Comparison of ENCODE assay signal across 24 cellular contexts in genomic region chr12:54868690-54869089, GRCh38.
DNase-seq lines count a peak whose midpoint lies in the region; ATAC-seq lines count a peak whose summit lies in the region.
"Had no signal": no experiment of that assay in that cellular context is flagged by ENCODE, and none has a peak within 500 bp of the region (broad histone marks: within the 10 kb centered on the region; RNA-seq: fewer than 3 reads in every experiment).

No MANE protein-coding gene starts in this region.

- H3K36me3 Mint-ChIP-seq in stimulated activated effector memory CD8-positive, alpha-beta T cell treated with anti-CD3 and anti-CD28 coated beads, Interleukin-12 subunit alpha, Interleukin-12 subunit beta, amount 100 ng/mL, for 72 hours: no peaks in the 10 kb centered on the region
- H3K36me3 Mint-ChIP-seq: CD14-positive monocyte; CD4-positive, alpha-beta memory T cell; CD4-positive, CD25-positive, alpha-beta regulatory T cell; CD8-positive, alpha-beta memory T cell; CD8-positive, alpha-beta T cell had no signal

- H3K4me1 Mint-ChIP-seq in stimulated activated effector memory CD8-positive, alpha-beta T cell treated with anti-CD3 and anti-CD28 coated beads, Interleukin-12 subunit alpha, Interleukin-12 subunit beta, amount 100 ng/mL, for 72 hours: peaks cover 7% of the 10 kb centered on the region
- H3K4me1 Mint-ChIP-seq: B cell; CD14-positive monocyte; CD4-positive, alpha-beta memory T cell; CD8-positive, alpha-beta memory T cell had no signal

- no peak for DNase-seq in stimulated activated effector memory CD8-positive, alpha-beta T cell treated with anti-CD3 and anti-CD28 coated beads, Interleukin-12 subunit alpha, Interleukin-12 subunit beta, amount 100 ng/mL, for 72 hours (ENCODE audit: low spot score in 2 of 2)
- no peak for DNase-seq in stimulated activated CD4-positive, alpha-beta T cell treated with anti-CD3 and anti-CD28 coated beads, Interleukin-4, amount 100 ng/mL, for 24 hours
- DNase-seq: 8988T; ACHN; AML-193; BE2C; C1 segment of cervical spinal cord; Caco-2; Calu3; CD4-positive, alpha-beta memory T cell; CD4-positive, alpha-beta T cell; CD4-positive, CD25-positive, alpha-beta regulatory T cell; CD8-positive, alpha-beta memory T cell; CD8-positive, alpha-beta T cell; COR-L47; DMS 273 treated with DMSO at 0.1 percent for 48 hours; DMS153; DMS79; DMS79 treated with DMSO at 0.1 percent for 48 hours; DND-41; EL had no signal

- H3K4me3 Mint-ChIP-seq in stimulated activated effector memory CD8-positive, alpha-beta T cell treated with anti-CD3 and anti-CD28 coated beads, Interleukin-12 subunit alpha, Interleukin-12 subunit beta, amount 100 ng/mL, for 72 hours: no peak overlapping the region
- H3K4me3 Mint-ChIP-seq: B cell; CD14-positive monocyte; CD4-positive, alpha-beta memory T cell; CD4-positive, alpha-beta T cell; CD4-positive, CD25-positive, alpha-beta regulatory T cell; CD8-positive, alpha-beta memory T cell; CD8-positive, alpha-beta T cell had no signal

- no peaks in the 10 kb centered on the region for H3K9me3 Mint-ChIP-seq in stimulated activated effector memory CD8-positive, alpha-beta T cell treated with anti-CD3 and anti-CD28 coated beads, Interleukin-12 subunit alpha, Interleukin-12 subunit beta, amount 100 ng/mL, for 72 hours
- H3K9me3 Mint-ChIP-seq: CD4-positive, alpha-beta memory T cell; CD4-positive, alpha-beta T cell; CD4-positive, CD25-positive, alpha-beta regulatory T cell; CD8-positive, alpha-beta T cell had no signal

- no peak overlapping the region for H3K27ac Mint-ChIP-seq in stimulated activated effector memory CD8-positive, alpha-beta T cell treated with anti-CD3 and anti-CD28 coated beads, Interleukin-12 subunit alpha, Interleukin-12 subunit beta, amount 100 ng/mL, for 72 hours
- H3K27ac Mint-ChIP-seq: B cell; CD4-positive, alpha-beta T cell; CD4-positive, CD25-positive, alpha-beta regulatory T cell; CD8-positive, alpha-beta memory T cell; CD8-positive, alpha-beta T cell had no signal

- ATAC-seq in stimulated activated effector memory CD8-positive, alpha-beta T cell treated with anti-CD3 and anti-CD28 coated beads, Interleukin-12 subunit alpha, Interleukin-12 subunit beta, amount 100 ng/mL, for 72 hours: peak; percentile 82
- ATAC-seq: A549; CD8-positive, alpha-beta T cell had no signal
